ENCODE assay signal across 1 cellular context in genomic region chr17:62637809-62638208, GRCh38.
TF ChIP-seq lines count a peak whose summit lies in the region.

No MANE protein-coding gene starts in this region.

TF ChIP-seq in HepG2, 621 proteins besides CTCF, POLR2A, EP300 and RAD21:
- TF ChIP-seq ZNF598 (CRISPR knock-in tag; IDR thresholded peaks at IDR 0.05; ENCODE audit: borderline replicate concordance) (0 out of 2 replicates have a peak, but pooled peaks have one; percentile 16), STAG1 (CRISPR knock-in tag; IDR thresholded peaks at IDR 0.05) (peak; percentile 33), ARID2 (CRISPR knock-in tag; IDR thresholded peaks at IDR 0.05; ENCODE audit: borderline replicate concordance) (no peak), PRDM15 (CRISPR knock-in tag; IDR thresholded peaks at IDR 0.05) (no peak)
